Comparison of ENCODE assay signal across 9 cellular contexts in genomic region chr14:72781476-72782181, GRCh38.
DNase-seq lines count a peak whose midpoint lies in the region; ATAC-seq and TF ChIP-seq lines count a peak whose summit lies in the region.
"Had no signal": no experiment of that assay in that cellular context is flagged by ENCODE, and none has a peak within 500 bp of the region (broad histone marks: within the 10 kb centered on the region; RNA-seq: fewer than 3 reads in every experiment).

No MANE protein-coding gene starts in this region.

- H3K79me2 ChIP-seq in SK-N-SH (ENCODE audit: insufficient read depth), result no peaks in the 10 kb centered on the region

- DNase-seq in GM03348 (ENCODE audit: low spot score) (peak; percentile 83), SK-N-SH (no peak), fibroblast of pulmonary artery (ENCODE audit: low read depth) (peak; percentile 73), skeletal muscle cell (ENCODE audit: low read depth) (peak; percentile 61)
- DNase-seq: NCI-H1694 had no signal

- no peak overlapping the region for H3K4me3 ChIP-seq in SK-N-SH (ENCODE audit: low read depth in 2 of 2, low read length in 1 of 2)
- no peak overlapping the region for H3K4me3 ChIP-seq in fibroblast of pulmonary artery (replicated peaks; ENCODE audit: low read depth, low read length)
- H3K4me3 ChIP-seq in skeletal muscle cell (ENCODE audit: low read depth, low read length), result no peak overlapping the region

- CTCF ChIA-PET in SK-N-SH (lab: Yijun Ruan, JAX), result interaction anchor here (1.5 kb wide), 1 partner anchor 25 kb away, joined by 4 read pairs; no protein-coding TSS in a partner anchor

- H3K9ac ChIP-seq in SK-N-SH, result no peak overlapping the region

- H3K27me3 ChIP-seq in SK-N-SH (ENCODE audit: insufficient read depth), result no peaks in the 10 kb centered on the region

- H4K20me1 ChIP-seq in SK-N-SH (ENCODE audit: insufficient read depth), result no peaks in the 10 kb centered on the region

- ATAC-seq in GM21717 (IDR thresholded peaks at IDR 0.05; ENCODE audit: unreplicated experiment) (no peak), GM19452 (IDR thresholded peaks at IDR 0.05; ENCODE audit: unreplicated experiment) (no peak), HG02981 (IDR thresholded peaks at IDR 0.05; ENCODE audit: unreplicated experiment) (no peak), HG02623 (IDR thresholded peaks at IDR 0.05; ENCODE audit: unreplicated experiment) (no peak)

- no peak overlapping the region for H2AFZ ChIP-seq in SK-N-SH (ENCODE audit: low read depth)

- POLR2A ChIA-PET in SK-N-SH (lab: Yijun Ruan, JAX), result no interaction called here

- no peaks in the 10 kb centered on the region for H3K9me3 ChIP-seq in SK-N-SH

- peak overlapping the region in 1 of 2 experiments; percentile 35; a peak in 2 of 4 replicates for H3K27ac ChIP-seq in SK-N-SH (ENCODE audit: low read depth in 2 of 2, low read length in 1 of 2)

- H3K4me2 ChIP-seq in SK-N-SH, result 0 out of 2 replicates have a peak overlapping the region, but pooled peaks have one; percentile 17

- TF ChIP-seq CTCF in SK-N-SH (IDR thresholded peaks at IDR 0.05), result no peak
- no peak for TF ChIP-seq CTCF in fibroblast of pulmonary artery (IDR thresholded peaks at IDR 0.05; ENCODE audit: low read length, missing control alignments)

- WGBS in SK-N-SH (ENCODE audit: low lambda C conversion rate), result 55% methylated on average over 12 of the region's 12 CpGs

- H3F3A ChIP-seq in SK-N-SH (replicated peaks; ENCODE audit: insufficient read depth), result peaks cover 4% of the 10 kb centered on the region

- no peak for TF ChIP-seq RAD21 in SK-N-SH (IDR thresholded peaks at IDR 0.05; ENCODE audit: low read length)

- no peaks in the 10 kb centered on the region for H3K9me2 ChIP-seq in SK-N-SH

- peak in 1 of 2 experiments; percentile 33; a peak in 1 of 4 replicates for TF ChIP-seq EP300 in SK-N-SH (IDR thresholded peaks at IDR 0.05; ENCODE audit: borderline replicate concordance in 1 of 2, low read depth in 1 of 2, low read length in 1 of 2)

- peaks cover 0 to 7% of the 10 kb centered on the region in 2 experiments; a peak in 2 of 4 replicates for H3K4me1 ChIP-seq in SK-N-SH (ENCODE audit: control insufficient read depth in 1 of 2, insufficient read depth in 2 of 2, low read depth in 1 of 2, low read length in 1 of 2)

- H3K36me3 ChIP-seq in SK-N-SH (replicated peaks in 1 of 2; ENCODE audit: control insufficient read depth in 1 of 2, insufficient read depth in 2 of 2, low read length in 1 of 2), result no peaks in the 10 kb centered on the region

TF ChIP-seq in SK-N-SH, 30 proteins besides CTCF, POLR2A, EP300 and RAD21:
- TF ChIP-seq TCF12 (IDR thresholded peaks at IDR 0.05), result peak; percentile 67
- no peak for TF ChIP-seq EZH2phosphoT487 (IDR thresholded peaks at IDR 0.05; ENCODE audit: borderline replicate concordance, low read depth)
- no peak for TF ChIP-seq MAX (IDR thresholded peaks at IDR 0.05; ENCODE audit: low read depth)
- peak; percentile 61 for TF ChIP-seq PBX3 (IDR thresholded peaks at IDR 0.05)
- peak; percentile 64 for TF ChIP-seq FOSL2 (IDR thresholded peaks at IDR 0.05; ENCODE audit: borderline replicate concordance, low read depth)
- peak; percentile 64 for TF ChIP-seq JUND (IDR thresholded peaks at IDR 0.05)
